8 cellular contexts compared by ENCODE assay signal in the genomic region with DNA sequence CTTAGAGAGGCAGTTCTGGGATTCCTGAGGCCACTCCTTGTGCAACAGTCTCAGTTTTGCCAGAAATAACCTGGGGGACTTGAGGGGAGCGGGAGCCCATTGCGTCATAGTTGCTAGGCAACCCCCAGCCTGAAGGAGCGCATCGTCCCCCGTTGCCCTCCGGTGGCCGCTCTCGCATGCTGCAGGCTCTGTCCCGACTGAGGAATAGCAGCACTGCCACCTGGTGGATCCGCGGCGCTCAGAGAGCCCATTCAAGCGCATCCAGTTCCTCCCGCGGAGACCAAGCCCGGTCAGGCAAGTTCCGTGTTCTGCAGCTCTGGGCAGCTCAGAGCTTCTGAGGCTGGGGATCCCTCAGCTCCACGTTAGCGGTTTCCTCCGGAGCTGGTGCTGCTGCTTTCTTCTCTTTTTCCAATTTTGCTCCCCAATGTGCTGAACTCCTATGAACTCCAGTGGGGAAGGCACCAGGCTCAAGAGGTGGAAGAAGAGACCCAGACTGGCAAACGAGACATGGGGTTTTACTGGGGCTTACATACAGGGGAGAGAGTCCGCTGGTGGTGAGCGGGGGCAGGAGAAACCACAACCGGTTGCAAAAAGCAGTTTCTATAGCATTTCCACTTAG. TPM values are rescaled to one million over a fixed set of nuclear protein-coding genes. Genes with fewer than 3 reads are reported as not detected.
DNase-seq lines count a peak whose midpoint lies in the region; ATAC-seq and TF ChIP-seq lines count a peak whose summit lies in the region.

No MANE protein-coding gene starts in this region.

- H3K4me1 ChIP-seq in gastroesophageal sphincter (peaks cover 0 to 33% (median 7%) of the 10 kb centered on the region in 3 donors), ovary (ENCODE audit: insufficient read depth) (peaks cover 28% of the 10 kb centered on the region), transverse colon (peaks cover 0 to 12% (median 1%) of the 10 kb centered on the region in 4 donors)

- DNase-seq in NB4 (ENCODE audit: low read depth) (peak; percentile 98), SIG-M5 treated with dmso at 0.1 percent for 504 hours (lab: John Stamatoyannopoulos, UW; ENCODE audit: unreplicated experiment) (peak; percentile 98), activated gamma-delta T cell (lab: John Stamatoyannopoulos, UW) (peak; percentile 65), ovary (peak; percentile 99 to 100 (median 99)), transverse colon (peak; percentile 94)

- TF ChIP-seq CTCF in GM12872 (IDR thresholded peaks at IDR 0.05; ENCODE audit: insufficient read depth, low read depth, low read length) (peak; percentile 100), NB4 (IDR thresholded peaks at IDR 0.05; ENCODE audit: low read depth, low read length) (peak; percentile 99), gastroesophageal sphincter (IDR thresholded peaks at IDR 0.05) (peak in 3 of 4 experiments; percentile 98 to 100 (median 100)), ovary (IDR thresholded peaks at IDR 0.05) (peak; percentile 99 to 100 (median 100)), transverse colon (IDR thresholded peaks at IDR 0.05) (peak; percentile 95 to 100 (median 99))

- H3K9me3 ChIP-seq in gastroesophageal sphincter (no peaks in the 10 kb centered on the region), ovary (no peaks in the 10 kb centered on the region), transverse colon (no peaks in the 10 kb centered on the region)

- ATAC-seq in HG02588 (IDR thresholded peaks at IDR 0.05; ENCODE audit: unreplicated experiment) = peak; percentile 98
- peak; percentile 94 for ATAC-seq in gastroesophageal sphincter

- no peaks in the 10 kb centered on the region for H3K27me3 ChIP-seq in gastroesophageal sphincter
- H3K27me3 ChIP-seq in ovary = no peaks in the 10 kb centered on the region
- H3K27me3 ChIP-seq in transverse colon = no peaks in the 10 kb centered on the region

- 17 to 33% methylated on average over 6 to 7 of the region's 24 CpGs for WGBS in gastroesophageal sphincter (ENCODE audit: low coverage in 1 of 2), 2 donors
- WGBS in ovary, 3 donors = 9% methylated on average over 23 to 24 of the region's 24 CpGs
- 0 to 6% methylated on average over 1 to 19 of the region's 24 CpGs for WGBS in transverse colon (ENCODE audit: low coverage in 1 of 2), 2 donors

- TF ChIP-seq POLR2A in NB4 (IDR thresholded peaks at IDR 0.05; ENCODE audit: extremely low read depth, insufficient read length) (peak; percentile 24), gastroesophageal sphincter (IDR thresholded peaks at IDR 0.05) (no peak), ovary (IDR thresholded peaks at IDR 0.05) (peak; percentile 63), transverse colon (IDR thresholded peaks at IDR 0.05) (no peak)

- TF ChIP-seq EP300 in gastroesophageal sphincter (IDR thresholded peaks at IDR 0.05) (no peak), ovary (IDR thresholded peaks at IDR 0.05) (peak; percentile 60), transverse colon (IDR thresholded peaks at IDR 0.05; ENCODE audit: low read depth) (no peak)

- H3K27ac ChIP-seq in gastroesophageal sphincter (peak overlapping the region in 3 of 4 donors; percentile 12 to 70 (median 63)), ovary (peak overlapping the region; percentile 77 to 79), transverse colon (no peak overlapping the region)

- in situ Hi-C loops in transverse colon (cut with MboI; ENCODE audit: low pct_ligation_motif_present in 1 of 4, low pct_unique_long_range_greater_than_20kb in 1 of 4, low sequenced_read_pairs in 3 of 4) = loop anchor here in 1 of 4 donors (10.0 kb wide), 1 partner anchor 108 kb away; no protein-coding TSS in a partner anchor

- H3K36me3 ChIP-seq in gastroesophageal sphincter = peaks cover 0 to 21% of the 10 kb centered on the region in 2 donors
- no peaks in the 10 kb centered on the region for H3K36me3 ChIP-seq in ovary
- H3K36me3 ChIP-seq in transverse colon = no peaks in the 10 kb centered on the region

- intact Hi-C loops in ovary (cut with DNase I) (loop anchor here (1.0 to 10.0 kb wide), 9 partner anchors 36 to 101 kb away; a partner anchor contains a TSS), transverse colon (cut with DNase I; ENCODE audit: low total_unique reads) (loop anchor here (5.0 kb wide), 1 partner anchor 90 kb away; no protein-coding TSS in a partner anchor)

- H3K4me3 ChIP-seq in NB4 (ENCODE audit: low read depth, low read length) (no peak overlapping the region), gastroesophageal sphincter (no peak overlapping the region), ovary (no peak overlapping the region), transverse colon (no peak overlapping the region)

RNA-seq across cellular contexts. Expression of a gene that starts 15.1 kb away (rescaled TPM):
- total RNA-seq in gastroesophageal sphincter (10 to 100 TPM; 10.4 to 30.6 (median 12.4) TPM), ovary (100 to 1,000 TPM in 4 of 7 donors, 10 to 100 TPM in 3; 29.6 to 232 (median 106) TPM), transverse colon (10 to 100 TPM in 1 of 4 donors, under 1 TPM in 2, not detected in 1; 0.32 to 25.9 (median 0.68) TPM)
- polyA plus RNA-seq in ovary = 10 to 100 TPM in 1 of 2 donors, 1 to 10 TPM in 1; 5.3 to 83.6 TPM

RNA-seq across cellular contexts. Expression of a gene that starts 44.9 kb away (rescaled TPM):
- total RNA-seq in gastroesophageal sphincter (10 to 100 TPM in 3 of 4 donors, 1 to 10 TPM in 1; 7.0 to 19.2 (median 14.7) TPM), ovary (10 to 100 TPM; 30.3 to 73.7 (median 43.8) TPM), transverse colon (100 to 1,000 TPM in 1 of 4 donors, 10 to 100 TPM in 3; 16.2 to 117 (median 38.2) TPM)
- 10 to 100 TPM in 1 of 2 donors, 1 to 10 TPM in 1; 9.2 to 46.2 TPM for polyA plus RNA-seq in ovary

Comparison
In these comparisons a context has a peak if more than half of its experiments do, and no peak if none do; other contexts are left out.
1. POLR2A ChIP-seq: peak in NB4 (single experiment) and ovary (single experiment); none in gastroesophageal sphincter (0 of 2) and transverse colon (single experiment).
2. H3K27ac ChIP-seq: peak in gastroesophageal sphincter (3 of 4) and ovary (2 of 2); none in transverse colon (0 of 4).
3. Peak in every context shown above with its lines, with median percentiles within 50 percentile points of each other: CTCF ChIP-seq and DNase-seq.